Comparison of ENCODE assay signal across 23 cellular contexts in genomic region chr4:146975535-146975934, GRCh38. TPM values are rescaled to one million over a fixed set of nuclear protein-coding genes. Genes with fewer than 3 reads are reported as not detected.
DNase-seq lines count a peak whose midpoint lies in the region; ATAC-seq lines count a peak whose summit lies in the region.
"Had no signal": no experiment of that assay in that cellular context is flagged by ENCODE, and none has a peak within 500 bp of the region (broad histone marks: within the 10 kb centered on the region; RNA-seq: fewer than 3 reads in every experiment).

No MANE protein-coding gene starts in this region.

- POLR2A ChIA-PET in CD4-positive, alpha-beta memory T cell (lab: Charles Lee; ENCODE audit: partially characterized antibody), result no interaction called here

- H3K4me1 ChIP-seq in CD4-positive, alpha-beta memory T cell (ENCODE audit: insufficient read depth, low read length), result no peaks in the 10 kb centered on the region
- H3K4me1 ChIP-seq in HAP-1, result no peaks in the 10 kb centered on the region

- in situ Hi-C loops in HAP-1 (cut with MboI; ENCODE audit: low sequenced_read_pairs), result no loop called here

- no peaks in the 10 kb centered on the region for H3K4me1 Mint-ChIP-seq in CD4-positive, alpha-beta memory T cell
- H3K4me1 Mint-ChIP-seq: CD4-positive, CD25-positive, alpha-beta regulatory T cell; naive B cell had no signal

- no peak overlapping the region for H3K4me3 Mint-ChIP-seq in CD4-positive, alpha-beta memory T cell
- H3K4me3 Mint-ChIP-seq: activated naive CD4-positive, alpha-beta T cell treated with anti-CD3 and anti-CD28 coated beads for 36 hours; CD4-positive, CD25-positive, alpha-beta regulatory T cell; naive B cell had no signal

- no peaks in the 10 kb centered on the region for H3K9me3 ChIP-seq in CD4-positive, alpha-beta memory T cell (ENCODE audit: control insufficient read depth in 1 of 2, low read length in 2 of 2)
- no peaks in the 10 kb centered on the region for H3K9me3 ChIP-seq in HAP-1

- peaks cover 4 to 11% of the 10 kb centered on the region in 2 donors for H3K27me3 Mint-ChIP-seq in CD4-positive, alpha-beta memory T cell

- H3K27ac ChIP-seq in CD4-positive, alpha-beta memory T cell (ENCODE audit: low read depth, low read length), result no peak overlapping the region
- H3K27ac ChIP-seq: hepatocyte had no signal

- intact Hi-C loops in CD4-positive, alpha-beta memory T cell (cut with micrococcal nuclease), result no loop called here

- CTCF ChIA-PET in CD4-positive, alpha-beta memory T cell (lab: Charles Lee; ENCODE audit: partially characterized antibody), result no interaction called here

- no peaks in the 10 kb centered on the region for H3K36me3 ChIP-seq in CD4-positive, alpha-beta memory T cell (ENCODE audit: insufficient read depth, low read length)
- H3K36me3 ChIP-seq in HAP-1 (replicated peaks), result no peaks in the 10 kb centered on the region

- DNase-seq in DMS 273 (lab: John Stamatoyannopoulos, UW; ENCODE audit: unreplicated experiment), result peak; percentile 53
- peak; percentile 64 to 67 for DNase-seq in Kasumi-1 (lab: John Stamatoyannopoulos, UW)
- DNase-seq in NCI-H526 (lab: John Stamatoyannopoulos, UW), result peak; percentile 5 to 8
- DNase-seq in dermis blood vessel endothelial cell, result peak; percentile 41
- DNase-seq in CD4-positive, alpha-beta memory T cell, result no peak
- no peak for DNase-seq in NCI-H2029 treated with DMSO at 0.1 percent for 48 hours (lab: John Stamatoyannopoulos, UW)
- DNase-seq in HAP-1 (ENCODE audit: low spot score in 2 of 2), result no peak
- DNase-seq: activated naive CD4-positive, alpha-beta T cell treated with anti-CD3 and anti-CD28 coated beads for 36 hours; aorta; CD4-positive, CD25-positive, alpha-beta regulatory T cell; EL; IMR-90; mammary epithelial cell; naive B cell; NCI-H1436; NCI-H446 treated with DMSO at 0.1 percent for 48 hours; posterior cingulate gyrus; stimulated activated CD4-positive, alpha-beta T cell treated with anti-CD3 and anti-CD28 coated beads, Interleukin-2, amount 100 ng/mL, for 24 hours; SW 1271 had no signal

- H3K27me3 ChIP-seq in CD4-positive, alpha-beta memory T cell (ENCODE audit: insufficient read depth, low read length), result no peaks in the 10 kb centered on the region
- no peaks in the 10 kb centered on the region for H3K27me3 ChIP-seq in HAP-1 (ENCODE audit: low read depth)
- H3K27me3 ChIP-seq: hepatocyte had no signal

- ATAC-seq in HG03135 (IDR thresholded peaks at IDR 0.05; ENCODE audit: unreplicated experiment), result no peak

- no peaks in the 10 kb centered on the region for H3K36me3 Mint-ChIP-seq in CD4-positive, alpha-beta memory T cell
- H3K36me3 Mint-ChIP-seq: CD4-positive, CD25-positive, alpha-beta regulatory T cell; naive B cell had no signal

- no peak overlapping the region for H3K27ac Mint-ChIP-seq in CD4-positive, alpha-beta memory T cell
- H3K27ac Mint-ChIP-seq: activated naive CD4-positive, alpha-beta T cell treated with anti-CD3 and anti-CD28 coated beads for 36 hours; CD4-positive, CD25-positive, alpha-beta regulatory T cell; naive B cell had no signal

- H3K9me3 Mint-ChIP-seq in CD4-positive, alpha-beta memory T cell, result no peaks in the 10 kb centered on the region
- H3K9me3 Mint-ChIP-seq: activated naive CD4-positive, alpha-beta T cell treated with anti-CD3 and anti-CD28 coated beads for 36 hours; CD4-positive, CD25-positive, alpha-beta regulatory T cell; naive B cell had no signal

- H3K4me3 ChIP-seq in CD4-positive, alpha-beta memory T cell (ENCODE audit: low read length in 2 of 2), result no peak overlapping the region
- no peak overlapping the region for H3K4me3 ChIP-seq in HAP-1
- H3K4me3 ChIP-seq: hepatocyte had no signal

RNA-seq across cellular contexts. Expression of gene TTC29, which starts 29.9 kb away (rescaled TPM):
- total RNA-seq in dermis blood vessel endothelial cell, result not detected in 2 replicates
- total RNA-seq in CD4-positive, alpha-beta memory T cell, result not detected
- not detected for polyA plus RNA-seq in CD4-positive, alpha-beta memory T cell
- total RNA-seq: activated naive CD4-positive, alpha-beta T cell treated with anti-CD3 and anti-CD28 coated beads for 36 hours; aorta; CD4-positive, CD25-positive, alpha-beta regulatory T cell; IMR-90 had no signal
- polyA plus RNA-seq: aorta; CD4-positive, CD25-positive, alpha-beta regulatory T cell; IMR-90; keratinocyte; mammary epithelial cell; urinary bladder had no signal

Comparison
In these comparisons a context has a peak if more than half of its experiments do, and no peak if none do; other contexts are left out.
1. DNase-seq: peak in DMS 273 (single experiment), Kasumi-1 (2 of 2), NCI-H526 (2 of 2) and dermis blood vessel endothelial cell (single experiment); none in CD4-positive, alpha-beta memory T cell (0 of 5), NCI-H2029 treated with DMSO at 0.1 percent for 48 hours (single experiment) and HAP-1 (0 of 2).